22 cellular contexts compared by ENCODE assay signal in genomic region chr3:33076952-33077351, GRCh38.
"Had no signal": no experiment of that assay in that cellular context is flagged by ENCODE, and none has a peak within 500 bp of the region (broad histone marks: within the 10 kb centered on the region; RNA-seq: fewer than 3 reads in every experiment).

No MANE protein-coding gene starts in this region.

- DNase-seq: effector CD4-positive, alpha-beta T cell; glutamatergic neuron; immature natural killer cell; kidney; left cardiac atrium; mucosa of descending colon; naive thymus-derived CD8-positive, alpha-beta T cell; posterior cingulate gyrus; sigmoid colon; stimulated activated CD4-positive, alpha-beta T cell treated with anti-CD3 and anti-CD28 coated beads, Interleukin-2, amount 100 ng/mL, for 24 hours; stimulated activated CD4-positive, alpha-beta T cell treated with anti-CD3 and anti-CD28 coated beads, Interleukin-4, amount 100 ng/mL, for 4 hours; stimulated activated naive CD8-positive, alpha-beta T cell treated with anti-CD3 and anti-CD28 coated beads, Interleukin-15, Interleukin-2, amounts not matched to agents 100 U/mL and 50 U/mL, for 24 hours; tibial artery; upper lobe of left lung; uterus had no signal

- H3K27ac ChIP-seq: coronary artery, epithelial cell of prostate, esophagus muscularis mucosa, gastroesophageal sphincter, right atrium auricular region, skin epidermis, tibial artery, upper lobe of left lung, uterus had no signal

- H3K27me3 Mint-ChIP-seq: naive thymus-derived CD8-positive, alpha-beta T cell had no signal

- ATAC-seq: gastroesophageal sphincter; mucosa of descending colon; naive thymus-derived CD8-positive, alpha-beta T cell; stimulated activated naive CD8-positive, alpha-beta T cell treated with anti-CD3 and anti-CD28 coated beads, Interleukin-15, Interleukin-2, amounts not matched to agents 100 U/mL and 50 U/mL, for 24 hours had no signal

- H3K4me1 ChIP-seq: upper lobe of left lung, uterus had no signal

- H3K27me3 ChIP-seq: esophagus muscularis mucosa, gastroesophageal sphincter, neutrophil, right atrium auricular region, sigmoid colon, tibial artery, upper lobe of left lung, uterus had no signal

- H3K9me3 ChIP-seq: esophagus muscularis mucosa, gastroesophageal sphincter, mucosa of descending colon, neutrophil, right atrium auricular region, sigmoid colon, tibial artery, upper lobe of left lung, uterus had no signal

- H3K36me3 ChIP-seq: tibial artery, uterus had no signal

- H3K9me3 Mint-ChIP-seq: immature natural killer cell; naive thymus-derived CD8-positive, alpha-beta T cell had no signal

- H3K4me3 ChIP-seq: coronary artery, esophagus muscularis mucosa, gastroesophageal sphincter, mucosa of descending colon, right atrium auricular region, sigmoid colon, skin epidermis, tibial artery, upper lobe of left lung, uterus had no signal

- H3K4me3 Mint-ChIP-seq: immature natural killer cell; naive thymus-derived CD8-positive, alpha-beta T cell had no signal
